In genomic region chr5:164617290-164617689, GRCh38 we compare ENCODE assay signal across 17 cellular contexts.
DNase-seq lines count a peak whose midpoint lies in the region; ATAC-seq lines count a peak whose summit lies in the region.
"Had no signal": no experiment of that assay in that cellular context is flagged by ENCODE, and none has a peak within 500 bp of the region (broad histone marks: within the 10 kb centered on the region; RNA-seq: fewer than 3 reads in every experiment).

No MANE protein-coding gene starts in this region.

- no peaks in the 10 kb centered on the region for H3K4me1 Mint-ChIP-seq in activated naive CD4-positive, alpha-beta T cell treated with anti-CD3 and anti-CD28 coated beads, Interleukin-2, amount 50 U/mL, for 24 hours
- H3K4me1 Mint-ChIP-seq: CD4-positive, alpha-beta memory T cell had no signal

- no peak overlapping the region for H3K27ac ChIP-seq in caudate nucleus (ENCODE audit: low read depth, low read length)

- peak overlapping the region; percentile 1 for H3K27ac Mint-ChIP-seq in activated naive CD4-positive, alpha-beta T cell treated with anti-CD3 and anti-CD28 coated beads, Interleukin-2, amount 50 U/mL, for 24 hours
- H3K27ac Mint-ChIP-seq in activated naive CD4-positive, alpha-beta T cell treated with anti-CD3 and anti-CD28 coated beads, Interleukin-2, amount 50 U/mL, for 72 hours: no peak overlapping the region
- H3K27ac Mint-ChIP-seq: CD4-positive, alpha-beta memory T cell; GM23338; HFFc6 had no signal

- no peaks in the 10 kb centered on the region for H3K36me3 Mint-ChIP-seq in activated naive CD4-positive, alpha-beta T cell treated with anti-CD3 and anti-CD28 coated beads, Interleukin-2, amount 50 U/mL, for 24 hours
- H3K36me3 Mint-ChIP-seq in activated naive CD4-positive, alpha-beta T cell treated with anti-CD3 and anti-CD28 coated beads, Interleukin-2, amount 50 U/mL, for 72 hours: peaks cover 0 to 6% of the 10 kb centered on the region in 2 donors
- H3K36me3 Mint-ChIP-seq: CD4-positive, alpha-beta memory T cell had no signal

- ATAC-seq in activated naive CD4-positive, alpha-beta T cell treated with anti-CD3 and anti-CD28 coated beads, Interleukin-2, amount 50 U/mL, for 72 hours: no peak
- ATAC-seq: GM12878, GM23338 had no signal

- DNase-seq in activated naive CD4-positive, alpha-beta T cell treated with anti-CD3 and anti-CD28 coated beads, Interleukin-2, amount 50 U/mL, for 72 hours (ENCODE audit: low spot score in 2 of 2): no peak
- DNase-seq in DMS 273 treated with DMSO at 0.1 percent for 48 hours (lab: John Stamatoyannopoulos, UW): peak; percentile 36
- peak; percentile 62 for DNase-seq in SK-N-DZ (ENCODE audit: low spot score)
- DNase-seq in caudate nucleus (lab: John Stamatoyannopoulos, UW): no peak
- no peak for DNase-seq in AG20443 (ENCODE audit: low spot score)
- DNase-seq: AML-193; C1 segment of cervical spinal cord; Calu3; CD4-positive, alpha-beta memory T cell; COR-L47; DMS79; EL; GDM1; HFFc6 had no signal

- peaks cover 7% of the 10 kb centered on the region for H3K9me3 Mint-ChIP-seq in activated naive CD4-positive, alpha-beta T cell treated with anti-CD3 and anti-CD28 coated beads, Interleukin-2, amount 50 U/mL, for 24 hours
- peaks cover 13 to 15% of the 10 kb centered on the region in 2 donors for H3K9me3 Mint-ChIP-seq in activated naive CD4-positive, alpha-beta T cell treated with anti-CD3 and anti-CD28 coated beads, Interleukin-2, amount 50 U/mL, for 72 hours
- H3K9me3 Mint-ChIP-seq: GM23338 had no signal

- no peaks in the 10 kb centered on the region for H3K27me3 Mint-ChIP-seq in activated naive CD4-positive, alpha-beta T cell treated with anti-CD3 and anti-CD28 coated beads, Interleukin-2, amount 50 U/mL, for 24 hours
- H3K27me3 Mint-ChIP-seq: CD4-positive, alpha-beta memory T cell had no signal

- H3K4me3 Mint-ChIP-seq in activated naive CD4-positive, alpha-beta T cell treated with anti-CD3 and anti-CD28 coated beads, Interleukin-2, amount 50 U/mL, for 24 hours: no peak overlapping the region
- H3K4me3 Mint-ChIP-seq: CD4-positive, alpha-beta memory T cell; GM23338; HFFc6 had no signal

Comparison
In these comparisons a context has a peak if more than half of its experiments do, and no peak if none do; other contexts are left out.
1. DNase-seq: peak in DMS 273 treated with DMSO at 0.1 percent for 48 hours (single experiment) and SK-N-DZ (single experiment); none in activated naive CD4-positive, alpha-beta T cell treated with anti-CD3 and anti-CD28 coated beads, Interleukin-2, amount 50 U/mL, for 72 hours (0 of 2), caudate nucleus (0 of 61) and AG20443 (single experiment).